ENCODE assay signal across 1 cellular context in genomic region chr6:11575408-11576033, GRCh38.
TF ChIP-seq lines count a peak whose summit lies in the region.

No MANE protein-coding gene starts in this region.

TF ChIP-seq in HepG2, 621 proteins besides CTCF, POLR2A, EP300 and RAD21 (continued from another document and continues in another):
- no peak for TF ChIP-seq MEF2D (CRISPR knock-in tag; IDR thresholded peaks at IDR 0.05)
- TF ChIP-seq MTF1 (CRISPR knock-in tag; IDR thresholded peaks at IDR 0.05): no peak
- TF ChIP-seq RARA (CRISPR knock-in tag; IDR thresholded peaks at IDR 0.05): peak; percentile 50
- no peak for TF ChIP-seq ZXDC (CRISPR knock-in tag; IDR thresholded peaks at IDR 0.05)
- TF ChIP-seq SCMH1 (CRISPR knock-in tag; IDR thresholded peaks at IDR 0.05; ENCODE audit: borderline replicate concordance): no peak
- no peak for TF ChIP-seq GTF2F1 (IDR thresholded peaks at IDR 0.05; ENCODE audit: low read length)
- no peak for TF ChIP-seq ZNF251 (CRISPR knock-in tag; IDR thresholded peaks at IDR 0.05)
- TF ChIP-seq FOXO4 (CRISPR knock-in tag; conservative IDR thresholded peaks at IDR 0.05): no peak
- TF ChIP-seq HCFC1 (IDR thresholded peaks at IDR 0.05; ENCODE audit: low read depth, low read length): no peak
- TF ChIP-seq SMYD3 (CRISPR knock-in tag; IDR thresholded peaks at IDR 0.05): no peak
- TF ChIP-seq FLYWCH1 (CRISPR knock-in tag; IDR thresholded peaks at IDR 0.05): no peak
- no peak for TF ChIP-seq ZNF563 (CRISPR knock-in tag; IDR thresholded peaks at IDR 0.05)
- no peak for TF ChIP-seq KDM3A (CRISPR knock-in tag; IDR thresholded peaks at IDR 0.05; ENCODE audit: low read depth)
- no peak for TF ChIP-seq NR0B2 (CRISPR knock-in tag; IDR thresholded peaks at IDR 0.05)
- TF ChIP-seq NR2F6 (IDR thresholded peaks at IDR 0.05): no peak; the same call in 1 of the 2 replicates
- peak; percentile 74; the same call in 1 of the 2 replicates for TF ChIP-seq NR2F6 (CRISPR knock-in tag; IDR thresholded peaks at IDR 0.05)
- no peak for TF ChIP-seq PREB (CRISPR knock-in tag; IDR thresholded peaks at IDR 0.05)
- no peak for TF ChIP-seq GMEB2 (CRISPR knock-in tag; IDR thresholded peaks at IDR 0.05; ENCODE audit: low read depth)
- TF ChIP-seq ZNF691 (CRISPR knock-in tag; IDR thresholded peaks at IDR 0.05; ENCODE audit: borderline replicate concordance, low read depth): no peak
- TF ChIP-seq SMAD3 (CRISPR knock-in tag; IDR thresholded peaks at IDR 0.05): 0 out of 2 replicates have a peak, but pooled peaks have one; percentile 22
- TF ChIP-seq ZNF574 (CRISPR knock-in tag; IDR thresholded peaks at IDR 0.05): no peak
- 0 out of 2 replicates have a peak, but pooled peaks have one; percentile 45 for TF ChIP-seq ZBTB38 (CRISPR knock-in tag; IDR thresholded peaks at IDR 0.05)
- no peak for TF ChIP-seq E2F2 (CRISPR knock-in tag; IDR thresholded peaks at IDR 0.05; ENCODE audit: borderline replicate concordance)
- no peak for TF ChIP-seq FOXC1 (CRISPR knock-in tag; IDR thresholded peaks at IDR 0.05; ENCODE audit: borderline replicate concordance)
- TF ChIP-seq MEIS1 (CRISPR knock-in tag; IDR thresholded peaks at IDR 0.05; ENCODE audit: borderline replicate concordance): no peak
- TF ChIP-seq STAG1 (CRISPR knock-in tag; IDR thresholded peaks at IDR 0.05): peak; percentile 100
- TF ChIP-seq ZBTB44 (CRISPR knock-in tag; IDR thresholded peaks at IDR 0.05): no peak
- TF ChIP-seq ZNF451 (CRISPR knock-in tag; IDR thresholded peaks at IDR 0.05): no peak
- TF ChIP-seq MIER3 (CRISPR knock-in tag; IDR thresholded peaks at IDR 0.05; ENCODE audit: borderline replicate concordance): peak; percentile 79; the same call in 1 of the 2 replicates
- no peak for TF ChIP-seq CREB3 (CRISPR knock-in tag; IDR thresholded peaks at IDR 0.05)
- no peak for TF ChIP-seq KDM1A (CRISPR knock-in tag; IDR thresholded peaks at IDR 0.05)
- no peak for TF ChIP-seq ZNF557 (CRISPR knock-in tag; IDR thresholded peaks at IDR 0.05)
- TF ChIP-seq ZIK1 (CRISPR knock-in tag; IDR thresholded peaks at IDR 0.05; ENCODE audit: borderline replicate concordance, low read depth): no peak
- TF ChIP-seq PITX1 (CRISPR knock-in tag; IDR thresholded peaks at IDR 0.05): peak; percentile 51; the same call in 1 of the 2 replicates
- TF ChIP-seq TRIM22 (IDR thresholded peaks at IDR 0.05): no peak
- TF ChIP-seq SOX6 (IDR thresholded peaks at IDR 0.05): no peak
- peak; percentile 68 for TF ChIP-seq SOX6 (CRISPR knock-in tag; IDR thresholded peaks at IDR 0.05)
- TF ChIP-seq ZSCAN31 (CRISPR knock-in tag; IDR thresholded peaks at IDR 0.05; ENCODE audit: low read depth): peak; percentile 45; the same call in 1 of the 2 replicates
- TF ChIP-seq ZNF784 (CRISPR knock-in tag; IDR thresholded peaks at IDR 0.05; ENCODE audit: borderline replicate concordance): peak; percentile 55; the same call in 1 of the 2 replicates
- no peak for TF ChIP-seq TAF15 (IDR thresholded peaks at IDR 0.05; ENCODE audit: low read depth, low read length, poor library complexity, severe bottlenecking)
- TF ChIP-seq FOSL1 (CRISPR knock-in tag; IDR thresholded peaks at IDR 0.05; ENCODE audit: borderline replicate concordance): no peak
- no peak for TF ChIP-seq AKAP8 (CRISPR knock-in tag; IDR thresholded peaks at IDR 0.05)
- no peak for TF ChIP-seq FOXO1 (CRISPR knock-in tag; IDR thresholded peaks at IDR 0.05)
